ENCODE assay signal across 23 cellular contexts in genomic region chr4:177964061-177964460, GRCh38.
DNase-seq lines count a peak whose midpoint lies in the region; ATAC-seq, FAIRE-seq and TF ChIP-seq lines count a peak whose summit lies in the region.
"Had no signal": no experiment of that assay in that cellular context is flagged by ENCODE, and none has a peak within 500 bp of the region (broad histone marks: within the 10 kb centered on the region; RNA-seq: fewer than 3 reads in every experiment).

No MANE protein-coding gene starts in this region.

- intact Hi-C loops in Right ventricle myocardium superior (cut with DNase I) = no loop called here

- no peaks in the 10 kb centered on the region for H3K9me3 ChIP-seq in A549
- H3K9me3 ChIP-seq: ascending aorta, HAP-1, thoracic aorta, vagina had no signal

- no peak for FAIRE-seq in A549 (lab: Jason Lieb, UNC)
- FAIRE-seq: G401.6, islet of Langerhans had no signal

- TF ChIP-seq EP300 in A549 (IDR thresholded peaks at IDR 0.05) = no peak

- TF ChIP-seq RAD21 in A549 (conservative IDR thresholded peaks at IDR 0.05 in 1 of 2, IDR thresholded peaks at IDR 0.05 in 1 of 2) = no peak

- no peak for DNase-seq in A549 (ENCODE audit: low read depth in 1 of 2, low spot score in 1 of 2)
- DNase-seq in HT1080 (ENCODE audit: low read depth) = peak; percentile 10
- DNase-seq in foreskin fibroblast = peak; percentile 8 to 44
- no peak for DNase-seq in NOMO-1 (lab: John Stamatoyannopoulos, UW; ENCODE audit: unreplicated experiment in 2 of 2)
- no peak for DNase-seq in Right ventricle myocardium superior
- no peak for DNase-seq in kidney glomerular epithelial cell (lab: John Stamatoyannopoulos, UW)
- DNase-seq: activated CD4-positive, alpha-beta T cell treated with anti-CD3 and anti-CD28 coated beads, Interleukin-2, amount 50 U/mL, for 4 hours; activated CD8-positive, alpha-beta memory T cell treated with anti-CD3 and anti-CD28 coated beads, Interleukin-2, amount 50 U/mL, for 4 hours; CD8-positive, alpha-beta memory T cell; central memory CD4-positive, alpha-beta T cell; endodermal cell; NCI-H146; SHP77 treated with DMSO at 0.1 percent for 48 hours; stimulated activated naive CD8-positive, alpha-beta T cell treated with anti-CD3 and anti-CD28 coated beads, Interleukin-15, Interleukin-2, amounts not matched to agents 100 U/mL and 50 U/mL, for 24 hours had no signal

- H3K4me1 ChIP-seq in A549 = no peaks in the 10 kb centered on the region
- H3K4me1 ChIP-seq: ascending aorta, vagina had no signal

- no peak for TF ChIP-seq POLR2A in A549 (IDR thresholded peaks at IDR 0.05; ENCODE audit: low read length)

- WGBS in A549 (ENCODE audit: missing lambda C conversion rate) = 28% methylated on average over 3 of the region's 3 CpGs

- no peak overlapping the region for H3K4me3 ChIP-seq in A549
- no peak overlapping the region for H3K4me3 ChIP-seq in foreskin fibroblast (ENCODE audit: low read depth in 1 of 2, low read length in 2 of 2)
- H3K4me3 ChIP-seq: ascending aorta, HAP-1, thoracic aorta, vagina had no signal

- H3K4me2 ChIP-seq in A549 = peak overlapping the region; percentile 28; the same call in 1 of the 3 replicates

- TF ChIP-seq CTCF in A549 (IDR thresholded peaks at IDR 0.05) (no peak), foreskin fibroblast (IDR thresholded peaks at IDR 0.05; ENCODE audit: low read depth, low read length) (no peak)

- CTCF ChIA-PET in A549 (lab: Yijun Ruan, JAX) = interaction anchor here (0.6 kb wide), 1 partner anchor 138 kb away, joined by 4 read pairs; no protein-coding TSS in a partner anchor

- POLR2A ChIA-PET in A549 (lab: Yijun Ruan, JAX) = no interaction called here

- ATAC-seq in A549 (no peak), SK-N-SH treated with all-trans-retinoic acid at 6 μM for 48 hours (peak; percentile 44; the same call in 1 of the 3 replicates), GM21515 (IDR thresholded peaks at IDR 0.05; ENCODE audit: unreplicated experiment) (no peak), Right ventricle myocardium superior (ENCODE audit: poor library complexity) (no peak)
- ATAC-seq: natural killer cell treated with Interleukin-12 subunit alpha and Interleukin-12 subunit beta and Interleukin-15 and Interleukin-18, amount 100 ng/mL, for 72 hours; stimulated activated naive CD8-positive, alpha-beta T cell treated with anti-CD3 and anti-CD28 coated beads, Interleukin-15, Interleukin-2, amounts not matched to agents 100 U/mL and 50 U/mL, for 24 hours had no signal

- H3K27ac ChIP-seq in A549 = peak overlapping the region in 1 of 2 experiments; percentile 8; a peak in 2 of 6 replicates
- H3K27ac ChIP-seq: ascending aorta, thoracic aorta, vagina had no signal

TF ChIP-seq in A549, 52 proteins besides CTCF, POLR2A, EP300 and RAD21:
- TF ChIP-seq MYC (IDR thresholded peaks at IDR 0.05; ENCODE audit: borderline replicate concordance, low read length) = no peak
- no peak for TF ChIP-seq FOXS1 (CRISPR knock-in tag; IDR thresholded peaks at IDR 0.05)
- no peak for TF ChIP-seq EHMT2 (IDR thresholded peaks at IDR 0.05; ENCODE audit: low read depth)
- no peak for TF ChIP-seq HMGXB4 (CRISPR knock-in tag; IDR thresholded peaks at IDR 0.05; ENCODE audit: borderline replicate concordance)

TF ChIP-seq in SK-N-SH treated with all-trans-retinoic acid at 6 μM for 48 hours, 23 proteins besides CTCF, POLR2A, EP300 and RAD21 (continues in another document):
- no peak for TF ChIP-seq SNAI2 (CRISPR knock-in tag; IDR thresholded peaks at IDR 0.05)
- TF ChIP-seq PPARA (CRISPR knock-in tag; IDR thresholded peaks at IDR 0.05; ENCODE audit: borderline replicate concordance) = no peak
- no peak for TF ChIP-seq ISL1 (CRISPR knock-in tag; IDR thresholded peaks at IDR 0.05)
- TF ChIP-seq TOX (CRISPR knock-in tag; IDR thresholded peaks at IDR 0.05; ENCODE audit: borderline replicate concordance) = no peak
- no peak for TF ChIP-seq ZC3H10 (CRISPR knock-in tag; IDR thresholded peaks at IDR 0.05)
- no peak for TF ChIP-seq PATZ1 (CRISPR knock-in tag; IDR thresholded peaks at IDR 0.05; ENCODE audit: borderline replicate concordance)
- TF ChIP-seq, protein P1, sequence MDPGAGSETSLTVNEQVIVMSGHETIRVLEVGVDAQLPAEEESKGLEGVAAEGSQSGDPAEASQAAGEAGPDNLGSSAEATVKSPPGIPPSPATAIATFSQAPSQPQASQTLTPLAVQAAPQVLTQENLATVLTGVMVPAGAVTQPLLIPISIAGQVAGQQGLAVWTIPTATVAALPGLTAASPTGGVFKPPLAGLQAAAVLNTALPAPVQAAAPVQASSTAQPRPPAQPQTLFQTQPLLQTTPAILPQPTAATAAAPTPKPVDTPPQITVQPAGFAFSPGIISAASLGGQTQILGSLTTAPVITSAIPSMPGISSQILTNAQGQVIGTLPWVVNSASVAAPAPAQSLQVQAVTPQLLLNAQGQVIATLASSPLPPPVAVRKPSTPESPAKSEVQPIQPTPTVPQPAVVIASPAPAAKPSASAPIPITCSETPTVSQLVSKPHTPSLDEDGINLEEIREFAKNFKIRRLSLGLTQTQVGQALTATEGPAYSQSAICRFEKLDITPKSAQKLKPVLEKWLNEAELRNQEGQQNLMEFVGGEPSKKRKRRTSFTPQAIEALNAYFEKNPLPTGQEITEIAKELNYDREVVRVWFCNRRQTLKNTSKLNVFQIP (CRISPR knock-in tag; IDR thresholded peaks at IDR 0.05; ENCODE audit: borderline replicate concordance, low read depth) = no peak
- TF ChIP-seq CREB5 (CRISPR knock-in tag; IDR thresholded peaks at IDR 0.05; ENCODE audit: low read depth) = no peak
- TF ChIP-seq TSHZ2 (CRISPR knock-in tag; IDR thresholded peaks at IDR 0.05) = no peak
- no peak for TF ChIP-seq ARNTL (CRISPR knock-in tag; IDR thresholded peaks at IDR 0.05; ENCODE audit: borderline replicate concordance, low read depth)
- TF ChIP-seq ZNF565 (CRISPR knock-in tag; conservative IDR thresholded peaks at IDR 0.05; ENCODE audit: low read depth) = no peak
- no peak for TF ChIP-seq BACH2 (CRISPR knock-in tag; IDR thresholded peaks at IDR 0.05; ENCODE audit: borderline replicate concordance)
- TF ChIP-seq OSR1 (CRISPR knock-in tag; IDR thresholded peaks at IDR 0.05) = no peak
- TF ChIP-seq ZNF8 (CRISPR knock-in tag; IDR thresholded peaks at IDR 0.05) = no peak
- no peak for TF ChIP-seq ZNF70 (CRISPR knock-in tag; IDR thresholded peaks at IDR 0.05)

Comparison
In these comparisons a context has a peak if more than half of its experiments do, and no peak if none do; other contexts are left out.
1. DNase-seq: peak in HT1080 (single experiment) and foreskin fibroblast (2 of 2); none in A549 (0 of 2), NOMO-1 (0 of 2), Right ventricle myocardium superior (single experiment) and kidney glomerular epithelial cell (single experiment).